In the genomic region with DNA sequence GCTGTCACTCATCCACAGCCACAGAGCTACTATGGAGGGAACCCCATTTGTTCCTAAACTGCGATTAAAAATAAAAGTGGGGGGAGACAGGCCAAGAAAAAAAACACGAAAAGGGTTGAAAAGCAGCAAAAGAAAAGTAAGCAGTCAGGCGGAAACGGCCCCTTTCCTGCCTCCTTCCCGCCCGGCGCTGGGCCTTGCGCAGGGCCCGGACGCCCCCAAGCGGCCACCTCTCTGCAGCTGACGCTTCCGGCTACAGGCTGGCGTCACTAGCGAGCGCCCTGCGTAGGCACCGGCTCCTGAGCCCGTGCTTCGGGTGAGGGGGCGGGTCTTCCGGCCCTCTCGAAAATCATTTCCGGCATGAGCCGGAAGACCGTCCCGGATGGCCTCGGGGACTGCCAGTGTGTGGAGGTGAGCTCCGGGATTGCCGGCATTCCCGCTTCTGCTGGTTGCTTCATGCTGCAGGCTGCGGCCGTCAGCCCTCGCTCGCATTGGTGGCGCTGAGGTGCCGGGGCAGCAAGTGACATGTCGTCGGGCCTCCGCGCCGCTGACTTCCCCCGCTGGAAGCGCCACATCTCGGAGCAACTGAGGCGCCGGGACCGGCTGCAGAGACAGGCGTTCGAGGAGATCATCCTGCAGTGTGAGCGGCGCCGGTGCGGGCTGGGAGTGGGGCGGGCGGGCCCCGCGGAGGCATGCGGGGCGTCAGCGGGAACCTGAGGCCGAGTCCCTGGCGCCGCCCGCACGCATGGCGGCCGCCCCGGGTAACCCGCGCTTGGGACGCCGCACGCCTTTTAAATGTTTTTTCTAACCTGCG, we compare ENCODE assay signal across 1 cellular context.
TF ChIP-seq lines count a peak whose summit lies in the region.

TSS of gene ATG16L1 (plus strand) at position 368 of the 811 bp plus-strand sequence. CDS start at position 523, 155 bp downstream.

TF ChIP-seq in HepG2, 621 proteins besides CTCF, POLR2A, EP300 and RAD21 (continued from another document):
- no peak; the same call in 1 of the 2 replicates for TF ChIP-seq SSRP1 (CRISPR knock-in tag; IDR thresholded peaks at IDR 0.05)
- TF ChIP-seq TFAP4 (IDR thresholded peaks at IDR 0.05; ENCODE audit: borderline replicate concordance, low read depth): peak; percentile 85; the same call in 1 of the 2 replicates
- TF ChIP-seq HOXA5 (CRISPR knock-in tag; IDR thresholded peaks at IDR 0.05): peak; percentile 98
- TF ChIP-seq TOE1 (CRISPR knock-in tag; IDR thresholded peaks at IDR 0.05): peak; percentile 53; the same call in 1 of the 2 replicates
- no peak for TF ChIP-seq ATAD3A (CRISPR knock-in tag; IDR thresholded peaks at IDR 0.05)
- no peak for TF ChIP-seq TCF7L2 (IDR thresholded peaks at IDR 0.05; ENCODE audit: low read depth, low read length)
- no peak for TF ChIP-seq ZKSCAN1 (IDR thresholded peaks at IDR 0.05; ENCODE audit: low read length)
- peak; percentile 87 for TF ChIP-seq BHLHE40 (IDR thresholded peaks at IDR 0.05; ENCODE audit: low read length)
- peak; percentile 68; the same call in 1 of the 2 replicates for TF ChIP-seq ZBED4 (CRISPR knock-in tag; IDR thresholded peaks at IDR 0.05; ENCODE audit: borderline replicate concordance)
- TF ChIP-seq DBP (CRISPR knock-in tag; IDR thresholded peaks at IDR 0.05; ENCODE audit: not compliant biosample characterization): no peak
- TF ChIP-seq CHD4 (IDR thresholded peaks at IDR 0.05; ENCODE audit: borderline replicate concordance, low read length): no peak
- TF ChIP-seq, protein P1, sequence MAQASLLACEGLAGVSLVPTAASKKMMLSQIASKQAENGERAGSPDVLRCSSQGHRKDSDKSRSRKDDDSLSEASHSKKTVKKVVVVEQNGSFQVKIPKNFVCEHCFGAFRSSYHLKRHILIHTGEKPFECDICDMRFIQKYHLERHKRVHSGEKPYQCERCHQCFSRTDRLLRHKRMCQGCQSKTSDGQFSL (CRISPR knock-in tag; IDR thresholded peaks at IDR 0.05): no peak
- TF ChIP-seq, protein P2, sequence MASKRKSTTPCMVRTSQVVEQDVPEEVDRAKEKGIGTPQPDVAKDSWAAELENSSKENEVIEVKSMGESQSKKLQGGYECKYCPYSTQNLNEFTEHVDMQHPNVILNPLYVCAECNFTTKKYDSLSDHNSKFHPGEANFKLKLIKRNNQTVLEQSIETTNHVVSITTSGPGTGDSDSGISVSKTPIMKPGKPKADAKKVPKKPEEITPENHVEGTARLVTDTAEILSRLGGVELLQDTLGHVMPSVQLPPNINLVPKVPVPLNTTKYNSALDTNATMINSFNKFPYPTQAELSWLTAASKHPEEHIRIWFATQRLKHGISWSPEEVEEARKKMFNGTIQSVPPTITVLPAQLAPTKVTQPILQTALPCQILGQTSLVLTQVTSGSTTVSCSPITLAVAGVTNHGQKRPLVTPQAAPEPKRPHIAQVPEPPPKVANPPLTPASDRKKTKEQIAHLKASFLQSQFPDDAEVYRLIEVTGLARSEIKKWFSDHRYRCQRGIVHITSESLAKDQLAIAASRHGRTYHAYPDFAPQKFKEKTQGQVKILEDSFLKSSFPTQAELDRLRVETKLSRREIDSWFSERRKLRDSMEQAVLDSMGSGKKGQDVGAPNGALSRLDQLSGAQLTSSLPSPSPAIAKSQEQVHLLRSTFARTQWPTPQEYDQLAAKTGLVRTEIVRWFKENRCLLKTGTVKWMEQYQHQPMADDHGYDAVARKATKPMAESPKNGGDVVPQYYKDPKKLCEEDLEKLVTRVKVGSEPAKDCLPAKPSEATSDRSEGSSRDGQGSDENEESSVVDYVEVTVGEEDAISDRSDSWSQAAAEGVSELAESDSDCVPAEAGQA (IDR thresholded peaks at IDR 0.05; ENCODE audit: low read depth): peak; percentile 96
- TF ChIP-seq, protein P2 (CRISPR knock-in tag; IDR thresholded peaks at IDR 0.05; ENCODE audit: borderline replicate concordance): 0 out of 2 replicates have a peak, but pooled peaks have one; percentile 52
- no peak for TF ChIP-seq ZNF75D (CRISPR knock-in tag; IDR thresholded peaks at IDR 0.05; ENCODE audit: borderline replicate concordance)
- peak; percentile 86 for TF ChIP-seq AGO2 (optimal IDR thresholded peaks at IDR 0.05; ENCODE audit: low read depth, low read length)
- no peak; the same call in 1 of the 2 replicates for TF ChIP-seq MYNN (CRISPR knock-in tag; IDR thresholded peaks at IDR 0.05; ENCODE audit: low read depth)
- no peak; the same call in 1 of the 2 replicates for TF ChIP-seq KDM1A (CRISPR knock-in tag; IDR thresholded peaks at IDR 0.05)
- peak; percentile 91 for TF ChIP-seq ZNF639 (CRISPR knock-in tag; conservative IDR thresholded peaks at IDR 0.05)
- TF ChIP-seq HNRNPLL (IDR thresholded peaks at IDR 0.05; ENCODE audit: low read depth, low read length, poor library complexity, severe bottlenecking): peak; percentile 87
- TF ChIP-seq HMG20A (CRISPR knock-in tag; IDR thresholded peaks at IDR 0.05; ENCODE audit: borderline replicate concordance): peak; percentile 53; the same call in 1 of the 2 replicates
- TF ChIP-seq RAD51 (IDR thresholded peaks at IDR 0.05; ENCODE audit: borderline replicate concordance): no peak
- no peak for TF ChIP-seq KLF9 (CRISPR knock-in tag; IDR thresholded peaks at IDR 0.05; ENCODE audit: low read depth)
- TF ChIP-seq ZNF136 (CRISPR knock-in tag; IDR thresholded peaks at IDR 0.05; ENCODE audit: low read depth): peak; percentile 69
- TF ChIP-seq POLR2AphosphoS2 (IDR thresholded peaks at IDR 0.05; ENCODE audit: low read depth, low read length): no peak
- TF ChIP-seq SMAD9 (CRISPR knock-in tag; IDR thresholded peaks at IDR 0.05): 0 out of 2 replicates have a peak, but pooled peaks have one; percentile 56
- TF ChIP-seq, protein P3, sequence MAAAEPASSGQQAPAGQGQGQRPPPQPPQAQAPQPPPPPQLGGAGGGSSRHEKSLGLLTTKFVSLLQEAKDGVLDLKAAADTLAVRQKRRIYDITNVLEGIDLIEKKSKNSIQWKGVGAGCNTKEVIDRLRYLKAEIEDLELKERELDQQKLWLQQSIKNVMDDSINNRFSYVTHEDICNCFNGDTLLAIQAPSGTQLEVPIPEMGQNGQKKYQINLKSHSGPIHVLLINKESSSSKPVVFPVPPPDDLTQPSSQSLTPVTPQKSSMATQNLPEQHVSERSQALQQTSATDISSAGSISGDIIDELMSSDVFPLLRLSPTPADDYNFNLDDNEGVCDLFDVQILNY (CRISPR knock-in tag; conservative IDR thresholded peaks at IDR 0.05): peak; percentile 87
- TF ChIP-seq, protein P4, sequence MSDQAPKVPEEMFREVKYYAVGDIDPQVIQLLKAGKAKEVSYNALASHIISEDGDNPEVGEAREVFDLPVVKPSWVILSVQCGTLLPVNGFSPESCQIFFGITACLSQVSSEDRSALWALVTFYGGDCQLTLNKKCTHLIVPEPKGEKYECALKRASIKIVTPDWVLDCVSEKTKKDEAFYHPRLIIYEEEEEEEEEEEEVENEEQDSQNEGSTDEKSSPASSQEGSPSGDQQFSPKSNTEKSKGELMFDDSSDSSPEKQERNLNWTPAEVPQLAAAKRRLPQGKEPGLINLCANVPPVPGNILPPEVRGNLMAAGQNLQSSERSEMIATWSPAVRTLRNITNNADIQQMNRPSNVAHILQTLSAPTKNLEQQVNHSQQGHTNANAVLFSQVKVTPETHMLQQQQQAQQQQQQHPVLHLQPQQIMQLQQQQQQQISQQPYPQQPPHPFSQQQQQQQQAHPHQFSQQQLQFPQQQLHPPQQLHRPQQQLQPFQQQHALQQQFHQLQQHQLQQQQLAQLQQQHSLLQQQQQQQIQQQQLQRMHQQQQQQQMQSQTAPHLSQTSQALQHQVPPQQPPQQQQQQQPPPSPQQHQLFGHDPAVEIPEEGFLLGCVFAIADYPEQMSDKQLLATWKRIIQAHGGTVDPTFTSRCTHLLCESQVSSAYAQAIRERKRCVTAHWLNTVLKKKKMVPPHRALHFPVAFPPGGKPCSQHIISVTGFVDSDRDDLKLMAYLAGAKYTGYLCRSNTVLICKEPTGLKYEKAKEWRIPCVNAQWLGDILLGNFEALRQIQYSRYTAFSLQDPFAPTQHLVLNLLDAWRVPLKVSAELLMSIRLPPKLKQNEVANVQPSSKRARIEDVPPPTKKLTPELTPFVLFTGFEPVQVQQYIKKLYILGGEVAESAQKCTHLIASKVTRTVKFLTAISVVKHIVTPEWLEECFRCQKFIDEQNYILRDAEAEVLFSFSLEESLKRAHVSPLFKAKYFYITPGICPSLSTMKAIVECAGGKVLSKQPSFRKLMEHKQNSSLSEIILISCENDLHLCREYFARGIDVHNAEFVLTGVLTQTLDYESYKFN (CRISPR knock-in tag; conservative IDR thresholded peaks at IDR 0.05): peak; percentile 77
- peak; percentile 70 for TF ChIP-seq CCDC6 (CRISPR knock-in tag; IDR thresholded peaks at IDR 0.05)
- TF ChIP-seq ZNF350 (CRISPR knock-in tag; IDR thresholded peaks at IDR 0.05; ENCODE audit: borderline replicate concordance, low read depth): peak; percentile 99
- no peak for TF ChIP-seq SUZ12 (IDR thresholded peaks at IDR 0.05; ENCODE audit: low read depth, low read length)
TF ChIP-seq in HepG2: peak in this region for 397.
